Comparison of ENCODE assay signal across 8 cellular contexts in the genomic region with DNA sequence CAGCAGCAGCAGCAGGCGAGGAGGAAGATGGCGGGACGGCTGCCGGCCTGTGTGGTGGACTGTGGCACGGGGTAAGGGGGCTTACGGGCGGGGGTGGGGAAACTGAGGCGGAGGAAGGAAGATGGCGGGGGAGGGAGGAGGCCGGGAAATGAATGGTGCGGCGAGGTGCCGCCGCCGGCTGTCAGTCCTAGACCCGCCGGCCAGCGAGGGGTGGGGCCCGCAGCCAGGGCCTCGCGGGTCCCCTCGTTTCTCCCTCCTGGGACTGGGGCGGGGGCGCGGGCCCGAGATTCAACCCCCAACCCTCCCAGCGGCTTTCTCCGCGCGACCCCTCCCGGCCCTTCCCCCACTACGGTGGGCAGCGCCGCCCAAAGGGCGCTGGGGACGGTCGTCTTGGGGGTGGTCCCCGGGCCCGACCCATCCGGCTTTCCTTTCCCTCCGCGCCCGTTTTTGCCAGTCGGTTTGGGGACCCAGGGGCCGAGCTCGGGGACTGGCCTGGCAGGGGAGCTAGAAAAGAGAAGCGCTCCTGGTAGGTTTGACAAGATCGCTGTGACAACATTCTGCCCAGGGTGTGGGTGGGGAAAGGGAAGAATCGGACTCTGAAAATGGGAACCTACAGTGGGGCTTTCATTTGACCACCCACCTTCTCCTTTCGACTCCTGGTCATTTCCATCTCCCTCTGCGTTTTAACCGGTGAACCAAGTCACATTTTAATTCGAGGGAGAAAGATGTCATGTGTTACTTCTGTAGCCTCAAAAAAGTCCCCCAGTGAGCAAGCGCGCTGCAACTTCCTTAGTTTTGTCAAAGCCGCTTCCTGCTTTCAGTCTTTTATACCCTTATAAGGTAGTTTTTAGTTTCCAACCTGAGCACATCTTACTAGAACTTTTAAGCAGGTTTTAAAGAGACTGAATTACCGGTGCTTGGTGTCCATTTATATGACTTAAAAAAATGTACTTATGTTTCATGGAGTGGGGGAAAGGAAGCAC. TPM values are rescaled to one million over a fixed set of nuclear protein-coding genes. Genes with fewer than 3 reads are reported as not detected.
DNase-seq lines count a peak whose midpoint lies in the region; ATAC-seq, FAIRE-seq and TF ChIP-seq lines count a peak whose summit lies in the region.

No MANE protein-coding gene starts in this region.

- no peak for FAIRE-seq in D721Med (lab: Jason Lieb, UNC)

- peak overlapping the region; percentile 98 for H3K4me3 ChIP-seq in GM12865 (ENCODE audit: low read depth, low read length)
- peak overlapping the region; percentile 78 for H3K4me3 ChIP-seq in HFF-Myc (replicated peaks; ENCODE audit: low read depth, low read length)
- peak overlapping the region; percentile 97 for H3K4me3 ChIP-seq in choroid plexus epithelial cell (ENCODE audit: low read depth, low read length)

- TF ChIP-seq CTCF in GM12865 (IDR thresholded peaks at IDR 0.05; ENCODE audit: insufficient read depth, low read depth, low read length, missing control alignments) (peak; percentile 2), HFF-Myc (IDR thresholded peaks at IDR 0.05; ENCODE audit: low read depth, low read length, missing control alignments) (no peak), choroid plexus epithelial cell (conservative IDR thresholded peaks at IDR 0.05; ENCODE audit: low read depth, low read length) (no peak), D721Med (IDR thresholded peaks at IDR 0.05; ENCODE audit: insufficient read depth, missing control alignments) (no peak)

- peak; percentile 43 for ATAC-seq in left colon

- DNase-seq in GM12865 (ENCODE audit: low read depth): peak; percentile 90
- DNase-seq in HFF-Myc (ENCODE audit: extremely low read depth, low read depth): no peak
- DNase-seq in NCI-H1092 (lab: John Stamatoyannopoulos, UW): peak; percentile 9
- peak; percentile 73 for DNase-seq in activated CD4-positive, alpha-beta T cell treated with anti-CD3 and anti-CD28 coated beads for 1 hour
- peak; percentile 91 for DNase-seq in choroid plexus epithelial cell (ENCODE audit: low read depth)
- DNase-seq in left colon: peak; percentile 70 to 78
- DNase-seq in stimulated activated CD4-positive, alpha-beta T cell treated with anti-CD3 and anti-CD28 coated beads, Interleukin-2, amount 100 ng/mL, for 4 hours (ENCODE audit: low read depth): peak; percentile 72
- no peak for DNase-seq in D721Med (ENCODE audit: insufficient read length, low spot score)

- intact Hi-C loops in left colon (cut with DNase I, micrococcal nuclease): no loop called here

RNA-seq across cellular contexts. Expression of gene ACTR3, which starts 0.7 kb away (rescaled TPM):
- 100 to 1,000 TPM; 252 to 276 TPM for total RNA-seq in left colon

Comparison
In these comparisons a context has a peak if more than half of its experiments do, and no peak if none do; other contexts are left out.
1. DNase-seq: peak in GM12865 (single experiment), NCI-H1092 (single experiment), activated CD4-positive, alpha-beta T cell treated with anti-CD3 and anti-CD28 coated beads for 1 hour (single experiment), choroid plexus epithelial cell (single experiment), left colon (2 of 2) and stimulated activated CD4-positive, alpha-beta T cell treated with anti-CD3 and anti-CD28 coated beads, Interleukin-2, amount 100 ng/mL, for 4 hours (single experiment); none in HFF-Myc (single experiment) and D721Med (single experiment).
2. Peak in every context shown above with its lines, with median percentiles within 50 percentile points of each other: H3K4me3 ChIP-seq.